8 cellular contexts compared by ENCODE assay signal in genomic region chr19:19372656-19373416, GRCh38. TPM values are rescaled to one million over a fixed set of nuclear protein-coding genes. Genes with fewer than 3 reads are reported as not detected.
DNase-seq lines count a peak whose midpoint lies in the region; ATAC-seq, FAIRE-seq and TF ChIP-seq lines count a peak whose summit lies in the region.

No MANE protein-coding gene starts in this region.

- H3K4me2 ChIP-seq in HepG2 (ENCODE audit: low read depth, low read length): peak overlapping the region; percentile 78

- peak overlapping the region; percentile 31; the same call in 1 of the 2 replicates for H3K9ac ChIP-seq in HepG2 (ENCODE audit: insufficient read depth, low read depth, low read length)

- TF ChIP-seq RAD21 in HepG2 (CRISPR knock-in tag; IDR thresholded peaks at IDR 0.05): no peak

- intact Hi-C loops in HepG2 (cut with micrococcal nuclease; ENCODE audit: unreplicated experiment) (no loop called here), upper lobe of right lung (cut with DNase I) (no loop called here)

- H3K9me3 ChIP-seq in HepG2 (ENCODE audit: low read length) (no peaks in the 10 kb centered on the region), upper lobe of right lung (no peaks in the 10 kb centered on the region)

- no peaks in the 10 kb centered on the region for H3K36me3 ChIP-seq in ACC112 (ENCODE audit: insufficient read depth, low read length)
- no peaks in the 10 kb centered on the region for H3K36me3 ChIP-seq in HepG2 (replicated peaks in 1 of 2; ENCODE audit: control insufficient read depth in 1 of 2, insufficient read depth in 2 of 2, low read length in 2 of 2)
- no peaks in the 10 kb centered on the region for H3K36me3 ChIP-seq in upper lobe of right lung

- no peaks in the 10 kb centered on the region for H3K27me3 ChIP-seq in ACC112 (ENCODE audit: insufficient read depth, low read length)
- no peaks in the 10 kb centered on the region for H3K27me3 ChIP-seq in HepG2 (ENCODE audit: control insufficient read depth in 1 of 2, insufficient read depth in 2 of 2, low read length in 2 of 2)
- H3K27me3 ChIP-seq in upper lobe of right lung: no peaks in the 10 kb centered on the region

- 15% methylated on average over 8 of the region's 8 CpGs for WGBS in HepG2 (ENCODE audit: low lambda C conversion rate)

- no peaks in the 10 kb centered on the region for H3K79me2 ChIP-seq in ACC112 (ENCODE audit: control insufficient read depth, insufficient read depth, low read length, unreplicated experiment)
- no peaks in the 10 kb centered on the region for H3K79me2 ChIP-seq in HepG2 (ENCODE audit: insufficient read depth, low read length)

- POLR2A ChIA-PET in HepG2 (lab: Yijun Ruan, JAX): interaction anchor here (0.6 to 3.6 kb wide), 9 partner anchors 8 to 143 kb away, joined by 3 to 25 read pairs (median 6); partner anchors contain the start of genes GATAD2A, NDUFA13 and TSSK6

- H3K4me3 ChIP-seq in ACC112 (ENCODE audit: low read depth, low read length): no peak overlapping the region; the same call in 1 of the 2 replicates
- H3K4me3 ChIP-seq in astrocyte of the spinal cord (ENCODE audit: low read depth, low read length): no peak overlapping the region
- peak overlapping the region; percentile 19 to 48 (median 37); a peak in 5 of 6 replicates for H3K4me3 ChIP-seq in HepG2 (replicated peaks in 1 of 3; ENCODE audit: insufficient read depth in 1 of 3, low read depth in 2 of 3, low read length in 3 of 3)
- peak overlapping the region; percentile 25 for H3K4me3 ChIP-seq in upper lobe of right lung

- H3K27ac ChIP-seq in ACC112 (ENCODE audit: low read depth, low read length) (no peak overlapping the region), HepG2 (ENCODE audit: extremely low read length, insufficient read depth, low read length) (peak overlapping the region; percentile 63), upper lobe of right lung (peak overlapping the region; percentile 81)

- in situ Hi-C loops in astrocyte of the spinal cord (cut with HindIII; ENCODE audit: low sequenced_read_pairs) (no loop called here), HepG2 (cut with HindIII; ENCODE audit: extremely low pct_ligation_motif_present, low pct_unique_long_range_greater_than_20kb) (loop anchor here (5.0 kb wide), 1 partner anchor 34 kb away; the partner anchor contains the start of gene GATAD2A)

- TF ChIP-seq CTCF in astrocyte of the spinal cord (IDR thresholded peaks at IDR 0.05; ENCODE audit: low read depth, low read length) (no peak), HepG2 (CRISPR knock-in tag; IDR thresholded peaks at IDR 0.05) (no peak), upper lobe of right lung (IDR thresholded peaks at IDR 0.05) (no peak)

- BruUV-seq in HepG2 (replicated peaks; lab: Mats Ljungman, UMichigan): no TSS peak

- DNase-seq in GM18507 (ENCODE audit: extremely low spot score, insufficient read length, low read depth): peak; percentile 39
- DNase-seq in OCI-M1 (lab: John Stamatoyannopoulos, UW): peak; percentile 77
- peak; percentile 28 for DNase-seq in astrocyte of the spinal cord (ENCODE audit: low read depth, low spot score)
- DNase-seq in HepG2 (ENCODE audit: low spot score): peak; percentile 90
- DNase-seq in upper lobe of right lung: peak; percentile 85
- no peak for DNase-seq in DMS79 treated with DMSO at 0.1 percent for 48 hours (lab: John Stamatoyannopoulos, UW)

- peak in 1 of 2 experiments; percentile 44; a peak in 1 of 4 replicates for TF ChIP-seq EP300 in HepG2 (IDR thresholded peaks at IDR 0.05; ENCODE audit: low read depth in 2 of 2, low read length in 2 of 2)
- no peak for TF ChIP-seq EP300 in HepG2 (CRISPR knock-in tag; IDR thresholded peaks at IDR 0.05; ENCODE audit: borderline replicate concordance)

- H2AFZ ChIP-seq in ACC112 (ENCODE audit: low read length, unreplicated experiment) (peak overlapping the region; percentile 97), HepG2 (ENCODE audit: low read length) (no peak overlapping the region)

- CTCF ChIA-PET in HepG2 (lab: Yijun Ruan, JAX; ENCODE audit: low intra/inter-chr PET ratio, low total read pairs): no interaction called here

- TF ChIP-seq POLR2A in HepG2 (IDR thresholded peaks at IDR 0.05; ENCODE audit: insufficient read depth in 1 of 2, low read depth in 2 of 2, low read length in 2 of 2): peak; percentile 39 to 74; a peak in 2 of 4 replicates

- ATAC-seq in HG02981 (IDR thresholded peaks at IDR 0.05; ENCODE audit: unreplicated experiment): peak; percentile 96
- peak; percentile 96 for ATAC-seq in HepG2
- peak; percentile 95 for ATAC-seq in upper lobe of right lung

- H3K4me1 ChIP-seq in ACC112 (ENCODE audit: control insufficient read depth, insufficient read depth, low read length, unreplicated experiment) (peaks cover 4% of the 10 kb centered on the region), HepG2 (ENCODE audit: insufficient read depth, low read length) (peaks cover 66% of the 10 kb centered on the region), upper lobe of right lung (peaks cover 28% of the 10 kb centered on the region)

- H4K20me1 ChIP-seq in HepG2 (ENCODE audit: insufficient read depth, low read length): no peaks in the 10 kb centered on the region

- FAIRE-seq in GM18507 (lab: Jason Lieb, UNC): peak; percentile 92
- peak; percentile 97 for FAIRE-seq in HepG2 (lab: Jason Lieb, UNC)

RNA-seq across cellular contexts. Expression of gene GATAD2A, which starts 32.6 kb away (rescaled TPM):
- total RNA-seq in HepG2 (2016; rRNA removed; fragmentation: Illumina TruSeq; extraction: Trizol): 25.1 and 28.6 TPM in 2 replicates
- total RNA-seq in HepG2 (2016; cell fraction: cytosol; rRNA removed; fragmentation: Illumina TruSeq; extraction: Trizol; ENCODE audit: low read depth): 10.8 and 13.3 TPM in 2 replicates
- 24.5 and 30.0 TPM in 2 replicates for total RNA-seq in HepG2 (2016; cell fraction: insoluble cytoplasmic fraction; rRNA removed; fragmentation: Illumina TruSeq; extraction: Trizol)
- 43.4 and 51.5 TPM in 2 replicates for total RNA-seq in HepG2 (2016; cell fraction: membrane; rRNA removed; fragmentation: Illumina TruSeq; extraction: Trizol)
- total RNA-seq in HepG2 (2016; cell fraction: nucleus; rRNA removed; fragmentation: Illumina TruSeq; extraction: Trizol): 19.5 and 24.3 TPM in 2 replicates
- polyA plus RNA-seq in HepG2 (2011; rRNA removed): 15.1 and 16.8 TPM in 2 replicates
- 10.5 and 13.4 TPM in 2 replicates for polyA plus RNA-seq in HepG2 (2011; cell fraction: cytosol; rRNA removed)
- 17.3 and 19.1 TPM in 2 replicates for polyA plus RNA-seq in HepG2 (2011; cell fraction: nucleus; rRNA removed)
- 19.3 and 26.1 TPM in 2 replicates for polyA plus RNA-seq in HepG2 (2012)
- polyA plus RNA-seq in HepG2 (2016; cell fraction: cytosol; fragmentation: Illumina TruSeq; extraction: Trizol; ENCODE audit: low read depth): 13.2 and 13.4 TPM in 2 replicates
- polyA plus RNA-seq in HepG2 (2016; cell fraction: insoluble cytoplasmic fraction; fragmentation: Illumina TruSeq; extraction: Trizol; ENCODE audit: low read depth): 38.8 and 59.1 TPM in 2 replicates
- polyA plus RNA-seq in HepG2 (2016; cell fraction: membrane; fragmentation: Illumina TruSeq; extraction: Trizol; ENCODE audit: low read depth): 38.7 and 46.4 TPM in 2 replicates
- 43.6 and 47.2 TPM in 2 replicates for polyA plus RNA-seq in HepG2 (2016; cell fraction: nucleus; fragmentation: Illumina TruSeq; extraction: Trizol; ENCODE audit: insufficient read depth, low read depth)
- 16.0 and 18.2 TPM in 2 replicates for polyA minus RNA-seq in HepG2 (2011; rRNA and poly(A)+ RNA removed; ENCODE audit: low replicate concordance)
- polyA minus RNA-seq in HepG2 (2011; cell fraction: cytosol; rRNA and poly(A)+ RNA removed): 24.2 and 24.4 TPM in 2 replicates
- 11.5 and 14.5 TPM in 2 replicates for polyA minus RNA-seq in HepG2 (2011; cell fraction: nucleus; rRNA and poly(A)+ RNA removed)
- total RNA-seq in upper lobe of right lung: 85.8 TPM

RNA-seq across cellular contexts. Expression of gene MAU2, which starts 52.2 kb away (rescaled TPM):
- total RNA-seq in HepG2 (2016; rRNA removed; fragmentation: Illumina TruSeq; extraction: Trizol) (11.2 and 16.8 TPM in 2 replicates), upper lobe of right lung (60.5 TPM)
- total RNA-seq in HepG2 (2016; cell fraction: cytosol; rRNA removed; fragmentation: Illumina TruSeq; extraction: Trizol; ENCODE audit: low read depth): 9.4 and 9.6 TPM in 2 replicates
- 8.7 and 17.7 TPM in 2 replicates for total RNA-seq in HepG2 (2016; cell fraction: insoluble cytoplasmic fraction; rRNA removed; fragmentation: Illumina TruSeq; extraction: Trizol)
- total RNA-seq in HepG2 (2016; cell fraction: membrane; rRNA removed; fragmentation: Illumina TruSeq; extraction: Trizol): 8.8 and 10.6 TPM in 2 replicates
- 22.6 and 31.6 TPM in 2 replicates for total RNA-seq in HepG2 (2016; cell fraction: nucleus; rRNA removed; fragmentation: Illumina TruSeq; extraction: Trizol)
- polyA plus RNA-seq in HepG2 (2011; rRNA removed): 33.8 and 42.5 TPM in 2 replicates
- polyA plus RNA-seq in HepG2 (2011; cell fraction: cytosol; rRNA removed): 14.5 and 20.0 TPM in 2 replicates
- polyA plus RNA-seq in HepG2 (2011; cell fraction: nucleus; rRNA removed): 141 and 157 TPM in 2 replicates
- 24.5 and 28.7 TPM in 2 replicates for polyA plus RNA-seq in HepG2 (2012)
- polyA plus RNA-seq in HepG2 (2016; cell fraction: cytosol; fragmentation: Illumina TruSeq; extraction: Trizol; ENCODE audit: low read depth): 1.4 and 2.2 TPM in 2 replicates
- 8.0 and 11.9 TPM in 2 replicates for polyA plus RNA-seq in HepG2 (2016; cell fraction: insoluble cytoplasmic fraction; fragmentation: Illumina TruSeq; extraction: Trizol; ENCODE audit: low read depth)
- polyA plus RNA-seq in HepG2 (2016; cell fraction: membrane; fragmentation: Illumina TruSeq; extraction: Trizol; ENCODE audit: low read depth): 3.5 and 4.4 TPM in 2 replicates
- 63.3 and 65.0 TPM in 2 replicates for polyA plus RNA-seq in HepG2 (2016; cell fraction: nucleus; fragmentation: Illumina TruSeq; extraction: Trizol; ENCODE audit: insufficient read depth, low read depth)
- 93.0 and 117 TPM in 2 replicates for polyA minus RNA-seq in HepG2 (2011; rRNA and poly(A)+ RNA removed; ENCODE audit: low replicate concordance)
- polyA minus RNA-seq in HepG2 (2011; cell fraction: cytosol; rRNA and poly(A)+ RNA removed): 26.3 and 30.4 TPM in 2 replicates
- 66.6 and 70.0 TPM in 2 replicates for polyA minus RNA-seq in HepG2 (2011; cell fraction: nucleus; rRNA and poly(A)+ RNA removed)

RNA-seq across cellular contexts. Expression of gene SUGP1, which starts 52.5 kb away (rescaled TPM):
- total RNA-seq in HepG2 (2016; rRNA removed; fragmentation: Illumina TruSeq; extraction: Trizol) (17.7 and 25.9 TPM in 2 replicates), upper lobe of right lung (40.1 TPM)
- total RNA-seq in HepG2 (2016; cell fraction: cytosol; rRNA removed; fragmentation: Illumina TruSeq; extraction: Trizol; ENCODE audit: low read depth): 8.7 and 9.2 TPM in 2 replicates
- total RNA-seq in HepG2 (2016; cell fraction: insoluble cytoplasmic fraction; rRNA removed; fragmentation: Illumina TruSeq; extraction: Trizol): 16.1 and 27.0 TPM in 2 replicates
- total RNA-seq in HepG2 (2016; cell fraction: membrane; rRNA removed; fragmentation: Illumina TruSeq; extraction: Trizol): 10.9 and 12.1 TPM in 2 replicates
- 21.4 and 23.7 TPM in 2 replicates for total RNA-seq in HepG2 (2016; cell fraction: nucleus; rRNA removed; fragmentation: Illumina TruSeq; extraction: Trizol)
- polyA plus RNA-seq in HepG2 (2011; rRNA removed): 21.6 and 29.1 TPM in 2 replicates
- polyA plus RNA-seq in HepG2 (2011; cell fraction: cytosol; rRNA removed): 15.9 and 20.9 TPM in 2 replicates
- polyA plus RNA-seq in HepG2 (2011; cell fraction: nucleus; rRNA removed): 103 and 104 TPM in 2 replicates
- 20.3 and 27.6 TPM in 2 replicates for polyA plus RNA-seq in HepG2 (2012)
- polyA plus RNA-seq in HepG2 (2016; cell fraction: cytosol; fragmentation: Illumina TruSeq; extraction: Trizol; ENCODE audit: low read depth): 6.2 and 7.6 TPM in 2 replicates
- polyA plus RNA-seq in HepG2 (2016; cell fraction: insoluble cytoplasmic fraction; fragmentation: Illumina TruSeq; extraction: Trizol; ENCODE audit: low read depth): 14.4 and 18.3 TPM in 2 replicates
- polyA plus RNA-seq in HepG2 (2016; cell fraction: membrane; fragmentation: Illumina TruSeq; extraction: Trizol; ENCODE audit: low read depth): 6.6 and 9.3 TPM in 2 replicates
- polyA plus RNA-seq in HepG2 (2016; cell fraction: nucleus; fragmentation: Illumina TruSeq; extraction: Trizol; ENCODE audit: insufficient read depth, low read depth): 46.6 and 50.2 TPM in 2 replicates
- 22.4 and 37.1 TPM in 2 replicates for polyA minus RNA-seq in HepG2 (2011; rRNA and poly(A)+ RNA removed; ENCODE audit: low replicate concordance)
- polyA minus RNA-seq in HepG2 (2011; cell fraction: cytosol; rRNA and poly(A)+ RNA removed): 9.5 and 13.6 TPM in 2 replicates
- 35.1 and 46.9 TPM in 2 replicates for polyA minus RNA-seq in HepG2 (2011; cell fraction: nucleus; rRNA and poly(A)+ RNA removed)

Comparison
In these comparisons a context has a peak if more than half of its experiments do, and no peak if none do; other contexts are left out.
1. H3K4me3 ChIP-seq: peak in HepG2 (3 of 3) and upper lobe of right lung (single experiment); none in ACC112 (single experiment) and astrocyte of the spinal cord (single experiment).
2. Peak in every context shown above with its lines, with median percentiles within 50 percentile points of each other: ATAC-seq.